In the genomic region with DNA sequence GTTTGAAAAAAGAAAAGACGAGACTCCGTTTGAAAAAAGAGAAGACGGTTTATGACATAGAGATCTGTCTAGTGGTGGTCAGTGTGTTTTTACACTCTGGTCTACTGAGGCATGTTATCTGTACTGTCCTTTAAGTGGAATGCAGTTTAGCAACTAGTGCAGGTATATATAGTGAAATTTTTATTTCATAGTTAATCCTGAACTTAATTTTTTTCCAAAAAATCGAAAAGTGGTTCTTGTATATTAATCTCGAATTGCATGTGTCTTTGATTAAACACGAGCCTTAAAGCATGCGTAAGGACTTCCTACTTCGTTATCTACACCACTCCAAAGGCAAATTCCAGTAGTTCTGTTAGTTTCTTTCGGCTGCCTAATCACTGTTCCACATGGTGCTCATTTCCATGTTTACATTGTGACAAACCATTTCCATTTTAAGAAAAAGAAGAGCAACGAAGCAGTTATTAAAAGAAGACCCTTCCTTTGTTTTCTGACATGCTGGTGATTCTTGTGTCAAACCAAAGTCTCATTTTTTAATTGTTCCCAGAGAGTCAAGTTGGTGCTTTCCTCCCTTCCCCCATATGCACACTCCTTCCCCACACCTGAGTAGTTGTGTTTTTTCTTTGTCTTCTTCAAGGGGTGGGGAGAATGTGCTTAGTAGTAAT, we compare ENCODE assay signal across 10 cellular contexts. TPM values are rescaled to one million over a fixed set of nuclear protein-coding genes. Genes with fewer than 3 reads are reported as not detected.
DNase-seq lines count a peak whose midpoint lies in the region; ATAC-seq, FAIRE-seq and TF ChIP-seq lines count a peak whose summit lies in the region.
"Had no signal": no experiment of that assay in that cellular context is flagged by ENCODE, and none has a peak within 500 bp of the region (broad histone marks: within the 10 kb centered on the region; RNA-seq: fewer than 3 reads in every experiment).

No MANE protein-coding gene starts in this region.

- H3K4me3 ChIP-seq in BJ (ENCODE audit: low read depth, low read length), result peak overlapping the region; percentile 96
- H3K4me3 ChIP-seq in HUES48 (ENCODE audit: low read depth, low read length), result peak overlapping the region; percentile 23
- no peak overlapping the region for H3K4me3 ChIP-seq in astrocyte of the spinal cord (ENCODE audit: low read depth, low read length)
- peak overlapping the region; percentile 95 to 99 (median 98) for H3K4me3 ChIP-seq in HepG2 (replicated peaks in 1 of 3; ENCODE audit: insufficient read depth in 1 of 3, low read depth in 2 of 3, low read length in 3 of 3)
- no peak overlapping the region for H3K4me3 ChIP-seq in gastroesophageal sphincter

- intact Hi-C loops in HepG2 (cut with micrococcal nuclease; ENCODE audit: unreplicated experiment), result no loop called here

- peaks cover under 1% of the 10 kb centered on the region; the same call in 1 of the 2 replicates for H3K36me3 ChIP-seq in BJ (ENCODE audit: control insufficient read depth, insufficient read depth, low read length)
- no peaks in the 10 kb centered on the region for H3K36me3 ChIP-seq in HUES48 (ENCODE audit: control insufficient read depth, insufficient read depth, low read length)
- H3K36me3 ChIP-seq in HepG2 (replicated peaks in 1 of 2; ENCODE audit: control insufficient read depth in 1 of 2, insufficient read depth in 2 of 2, low read length in 2 of 2), result no peaks in the 10 kb centered on the region
- H3K36me3 ChIP-seq in gastroesophageal sphincter, result no peaks in the 10 kb centered on the region

- WGBS in HepG2 (ENCODE audit: low lambda C conversion rate), result 37% methylated on average over 10 of the region's 10 CpGs
- WGBS in gastroesophageal sphincter (ENCODE audit: low coverage in 1 of 2), 2 donors, result 47 to 64% methylated on average over 6 to 10 of the region's 10 CpGs

- H3K4me2 ChIP-seq in HepG2 (ENCODE audit: low read depth, low read length), result peak overlapping the region; percentile 84

- no peaks in the 10 kb centered on the region for H3K27me3 ChIP-seq in BJ (ENCODE audit: control insufficient read depth, insufficient read depth, low read length)
- peaks cover 7% of the 10 kb centered on the region for H3K27me3 ChIP-seq in HUES48 (ENCODE audit: control insufficient read depth, insufficient read depth, low read length)
- H3K27me3 ChIP-seq in HepG2 (ENCODE audit: control insufficient read depth in 1 of 2, insufficient read depth in 2 of 2, low read length in 2 of 2), result peaks cover 3 to 8% of the 10 kb centered on the region in 2 experiments; a peak in 4 of 5 replicates
- no peaks in the 10 kb centered on the region for H3K27me3 ChIP-seq in gastroesophageal sphincter

- no peak for TF ChIP-seq EP300 in HepG2 (IDR thresholded peaks at IDR 0.05; ENCODE audit: low read depth in 2 of 2, low read length in 2 of 2)
- no peak for TF ChIP-seq EP300 in HepG2 (CRISPR knock-in tag; IDR thresholded peaks at IDR 0.05; ENCODE audit: borderline replicate concordance)
- no peak for TF ChIP-seq EP300 in gastroesophageal sphincter (IDR thresholded peaks at IDR 0.05)

- no peak for ATAC-seq in HepG2
- no peak for ATAC-seq in gastroesophageal sphincter
- ATAC-seq in HG03457 (IDR thresholded peaks at IDR 0.05; ENCODE audit: unreplicated experiment), result no peak
- ATAC-seq: left cardiac atrium had no signal

- TF ChIP-seq POLR2A in HepG2 (IDR thresholded peaks at IDR 0.05; ENCODE audit: insufficient read depth in 1 of 2, low read depth in 2 of 2, low read length in 2 of 2) (no peak), gastroesophageal sphincter (IDR thresholded peaks at IDR 0.05) (no peak)

- no TSS peak for BruUV-seq in HepG2 (replicated peaks; lab: Mats Ljungman, UMichigan)

- peaks cover 32% of the 10 kb centered on the region; the same call in 1 of the 2 replicates for H4K20me1 ChIP-seq in HepG2 (ENCODE audit: insufficient read depth, low read length)

- peak; percentile 18 for FAIRE-seq in HepG2 (lab: Jason Lieb, UNC)
- FAIRE-seq in frontal cortex (lab: Jason Lieb, UNC), result no peak

- no peak overlapping the region for H3K27ac ChIP-seq in HUES48 (ENCODE audit: low read depth, low read length)
- H3K27ac ChIP-seq in HepG2 (ENCODE audit: extremely low read length, insufficient read depth, low read length), result peak overlapping the region; percentile 25
- peak overlapping the region in 1 of 4 donors; percentile 96 for H3K27ac ChIP-seq in gastroesophageal sphincter

- no peak for DNase-seq in BJ (ENCODE audit: low read depth)
- DNase-seq in astrocyte of the spinal cord (ENCODE audit: low read depth, low spot score), result peak; percentile 34
- peak; percentile 28 for DNase-seq in HepG2 (ENCODE audit: low spot score)
- DNase-seq in frontal cortex (ENCODE audit: low spot score in 2 of 2), result no peak
- DNase-seq in mucosa of gallbladder (ENCODE audit: low spot score), result no peak
- DNase-seq: left cardiac atrium; stimulated activated CD4-positive, alpha-beta T cell treated with anti-CD3 and anti-CD28 coated beads, Interleukin-1b, Interleukin-23, amount 100 ng/mL, for 48 hours had no signal

- in situ Hi-C loops in astrocyte of the spinal cord (cut with HindIII; ENCODE audit: low sequenced_read_pairs) (no loop called here), HepG2 (cut with HindIII; ENCODE audit: extremely low pct_ligation_motif_present, low pct_unique_long_range_greater_than_20kb) (no loop called here)

- CTCF ChIA-PET in BJ (lab: Yijun Ruan, JAX) (no interaction called here), HepG2 (lab: Yijun Ruan, JAX; ENCODE audit: low intra/inter-chr PET ratio, low total read pairs) (no interaction called here)

- no peak overlapping the region for H2AFZ ChIP-seq in HepG2 (ENCODE audit: low read length)

- no peak for TF ChIP-seq RAD21 in HepG2 (CRISPR knock-in tag; IDR thresholded peaks at IDR 0.05)

- TF ChIP-seq CTCF in BJ (IDR thresholded peaks at IDR 0.05; ENCODE audit: insufficient read depth, low read depth, low read length) (no peak), astrocyte of the spinal cord (IDR thresholded peaks at IDR 0.05; ENCODE audit: low read depth, low read length) (no peak), HepG2 (CRISPR knock-in tag; IDR thresholded peaks at IDR 0.05) (no peak), gastroesophageal sphincter (IDR thresholded peaks at IDR 0.05) (no peak)

- H3K9ac ChIP-seq in HUES48 (ENCODE audit: low read depth, low read length) (no peak overlapping the region), HepG2 (ENCODE audit: insufficient read depth, low read depth, low read length) (peak overlapping the region; percentile 4; the same call in 1 of the 2 replicates)

- peaks cover 56% of the 10 kb centered on the region for H3K79me2 ChIP-seq in HepG2 (ENCODE audit: insufficient read depth, low read length)

- peaks cover 39% of the 10 kb centered on the region for H3K4me1 ChIP-seq in HUES48 (ENCODE audit: control insufficient read depth, insufficient read depth, low read length)
- H3K4me1 ChIP-seq in HepG2 (ENCODE audit: insufficient read depth, low read length), result peaks cover 38% of the 10 kb centered on the region
- peaks cover 0 to 53% (median 13%) of the 10 kb centered on the region in 3 donors for H3K4me1 ChIP-seq in gastroesophageal sphincter

- POLR2A ChIA-PET in BJ (lab: Charles Lee) (no interaction called here), HepG2 (lab: Yijun Ruan, JAX) (no interaction called here)

- H3K9me3 ChIP-seq in HUES48 (ENCODE audit: control insufficient read depth, insufficient read depth, low read length) (no peaks in the 10 kb centered on the region), HepG2 (ENCODE audit: low read length) (no peaks in the 10 kb centered on the region), gastroesophageal sphincter (no peaks in the 10 kb centered on the region)

TF ChIP-seq in HepG2, 621 proteins besides CTCF, POLR2A, EP300 and RAD21 (continues in another document):
- TF ChIP-seq ZNF383 (CRISPR knock-in tag; IDR thresholded peaks at IDR 0.05; ENCODE audit: borderline replicate concordance), result no peak
- no peak for TF ChIP-seq ZSCAN12 (CRISPR knock-in tag; IDR thresholded peaks at IDR 0.05)
- TF ChIP-seq POGZ (CRISPR knock-in tag; IDR thresholded peaks at IDR 0.05), result 0 out of 2 replicates have a peak, but pooled peaks have one; percentile 34
- TF ChIP-seq, protein P1, sequence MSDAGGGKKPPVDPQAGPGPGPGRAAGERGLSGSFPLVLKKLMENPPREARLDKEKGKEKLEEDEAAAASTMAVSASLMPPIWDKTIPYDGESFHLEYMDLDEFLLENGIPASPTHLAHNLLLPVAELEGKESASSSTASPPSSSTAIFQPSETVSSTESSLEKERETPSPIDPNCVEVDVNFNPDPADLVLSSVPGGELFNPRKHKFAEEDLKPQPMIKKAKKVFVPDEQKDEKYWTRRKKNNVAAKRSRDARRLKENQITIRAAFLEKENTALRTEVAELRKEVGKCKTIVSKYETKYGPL (CRISPR knock-in tag; IDR thresholded peaks at IDR 0.05), result no peak
- no peak for TF ChIP-seq ZNF296 (CRISPR knock-in tag; conservative IDR thresholded peaks at IDR 0.05)

RNA-seq across cellular contexts. Expression of a gene that starts 2.3 kb away (rescaled TPM):
- polyA plus RNA-seq in BJ (2011; rRNA removed) (74.8 and 75.1 TPM in 2 replicates), HepG2 (2011; rRNA removed) (35.2 and 36.0 TPM in 2 replicates)
- 29.7 and 39.0 TPM in 2 replicates for polyA minus RNA-seq in BJ (2011; rRNA and poly(A)+ RNA removed)
- total RNA-seq in HepG2 (2016; rRNA removed; fragmentation: Illumina TruSeq; extraction: Trizol) (21.9 and 27.7 TPM in 2 replicates), gastroesophageal sphincter (100 to 1,000 TPM in 1 of 4 donors, 10 to 100 TPM in 3; 68.3 to 101 (median 85.0) TPM), frontal cortex (14.7 TPM), mucosa of gallbladder (56.7 TPM)
- total RNA-seq in HepG2 (2016; cell fraction: cytosol; rRNA removed; fragmentation: Illumina TruSeq; extraction: Trizol; ENCODE audit: low read depth), result 3.3 and 3.5 TPM in 2 replicates
- 20.6 and 26.2 TPM in 2 replicates for total RNA-seq in HepG2 (2016; cell fraction: insoluble cytoplasmic fraction; rRNA removed; fragmentation: Illumina TruSeq; extraction: Trizol)
- total RNA-seq in HepG2 (2016; cell fraction: membrane; rRNA removed; fragmentation: Illumina TruSeq; extraction: Trizol), result 11.1 and 12.4 TPM in 2 replicates
- total RNA-seq in HepG2 (2016; cell fraction: nucleus; rRNA removed; fragmentation: Illumina TruSeq; extraction: Trizol), result 15.6 and 15.7 TPM in 2 replicates
- polyA plus RNA-seq in HepG2 (2011; cell fraction: cytosol; rRNA removed), result 25.8 and 32.1 TPM in 2 replicates
- polyA plus RNA-seq in HepG2 (2011; cell fraction: nucleus; rRNA removed), result 24.9 and 25.2 TPM in 2 replicates
- polyA plus RNA-seq in HepG2 (2012), result 29.4 and 32.2 TPM in 2 replicates
- polyA plus RNA-seq in HepG2 (2016; cell fraction: cytosol; fragmentation: Illumina TruSeq; extraction: Trizol; ENCODE audit: low read depth), result 2.4 and 2.5 TPM in 2 replicates
- 27.0 and 29.7 TPM in 2 replicates for polyA plus RNA-seq in HepG2 (2016; cell fraction: insoluble cytoplasmic fraction; fragmentation: Illumina TruSeq; extraction: Trizol; ENCODE audit: low read depth)
- 6.8 and 7.3 TPM in 2 replicates for polyA plus RNA-seq in HepG2 (2016; cell fraction: membrane; fragmentation: Illumina TruSeq; extraction: Trizol; ENCODE audit: low read depth)
- 20.8 and 21.2 TPM in 2 replicates for polyA plus RNA-seq in HepG2 (2016; cell fraction: nucleus; fragmentation: Illumina TruSeq; extraction: Trizol; ENCODE audit: insufficient read depth, low read depth)
- polyA minus RNA-seq in HepG2 (2011; rRNA and poly(A)+ RNA removed; ENCODE audit: low replicate concordance), result 17.0 and 19.8 TPM in 2 replicates
- 22.7 and 25.5 TPM in 2 replicates for polyA minus RNA-seq in HepG2 (2011; cell fraction: cytosol; rRNA and poly(A)+ RNA removed)
- 26.1 and 28.5 TPM in 2 replicates for polyA minus RNA-seq in HepG2 (2011; cell fraction: nucleus; rRNA and poly(A)+ RNA removed)

Comparison
In these comparisons a context has a peak if more than half of its experiments do, and no peak if none do; other contexts are left out.
1. DNase-seq: peak in astrocyte of the spinal cord (single experiment) and HepG2 (single experiment); none in BJ (single experiment), frontal cortex (0 of 2) and mucosa of gallbladder (single experiment).
2. H3K4me3 ChIP-seq: peak in BJ (single experiment), HUES48 (single experiment) and HepG2 (3 of 3); none in astrocyte of the spinal cord (single experiment) and gastroesophageal sphincter (0 of 2).